8 cellular contexts compared by ENCODE assay signal in the genomic region with DNA sequence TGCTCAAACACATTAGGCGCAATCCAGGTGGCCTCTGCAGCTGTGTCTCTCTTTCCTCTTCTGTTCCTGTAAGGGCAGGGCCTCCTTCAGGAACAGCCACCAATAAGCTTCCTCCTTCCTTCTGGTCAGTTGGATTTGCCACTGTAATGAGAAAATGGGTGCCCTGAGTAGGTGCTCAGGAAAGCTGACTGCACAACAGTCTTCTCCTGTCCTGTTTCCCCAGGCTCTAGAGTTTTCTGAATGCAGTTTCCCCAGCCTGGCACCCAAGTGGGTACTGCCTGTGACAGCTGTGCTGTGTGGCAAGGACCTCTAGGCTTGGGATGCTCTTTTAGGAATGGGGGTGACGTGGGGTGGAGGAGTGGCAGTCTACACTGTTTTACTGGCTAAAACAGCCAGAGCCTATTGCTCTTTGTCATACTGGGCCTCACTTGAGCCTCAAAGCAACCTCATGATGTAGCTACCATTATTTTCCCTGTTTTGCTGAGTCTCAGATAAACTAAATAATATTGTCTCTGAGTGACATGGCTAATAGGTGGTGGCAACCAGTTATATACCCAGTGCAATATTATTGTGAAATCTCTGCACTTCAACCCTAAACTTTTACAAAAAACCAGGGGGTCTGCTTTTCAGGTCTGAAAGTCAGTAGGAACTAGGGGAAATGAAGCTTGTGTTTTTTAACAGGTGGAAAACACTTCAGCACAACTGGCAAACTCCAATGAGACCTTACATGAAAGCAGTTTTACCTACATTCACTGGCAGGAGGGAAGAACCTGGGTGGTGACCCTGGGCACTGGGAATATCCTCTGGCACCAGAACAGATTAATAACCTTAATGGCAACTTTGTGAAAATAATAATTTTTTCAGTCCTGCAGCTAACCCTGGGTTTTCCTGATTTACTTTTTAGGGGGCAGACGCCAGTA. TPM values are rescaled to one million over a fixed set of nuclear protein-coding genes. Genes with fewer than 3 reads are reported as not detected.
DNase-seq lines count a peak whose midpoint lies in the region; ATAC-seq and TF ChIP-seq lines count a peak whose summit lies in the region.

No MANE protein-coding gene starts in this region.

- TF ChIP-seq POLR2A in heart left ventricle (IDR thresholded peaks at IDR 0.05), result no peak
- TF ChIP-seq POLR2A in breast epithelium (IDR thresholded peaks at IDR 0.05), result no peak
- no peak for TF ChIP-seq POLR2A in transverse colon (IDR thresholded peaks at IDR 0.05)

- ATAC-seq in heart left ventricle, result no peak
- no peak for ATAC-seq in left ventricle myocardium superior
- peak in 1 of 2 donors; percentile 1 for ATAC-seq in lower lobe of right lung

- in situ Hi-C loops in transverse colon (cut with MboI; ENCODE audit: low pct_ligation_motif_present in 1 of 4, low pct_unique_long_range_greater_than_20kb in 1 of 4, low sequenced_read_pairs in 3 of 4), result no loop called here

- H3K4me3 ChIP-seq in heart left ventricle (peak overlapping the region; percentile 38 to 78 (median 65)), breast epithelium (peak overlapping the region; percentile 50 to 74 (median 65)), lower lobe of right lung (peak overlapping the region; percentile 55), transverse colon (peak overlapping the region in 3 of 4 donors; percentile 45 to 67 (median 56)), BE2C (ENCODE audit: low read depth, low read length) (no peak overlapping the region)

- no peak for TF ChIP-seq EP300 in transverse colon (IDR thresholded peaks at IDR 0.05; ENCODE audit: low read depth)

- TF ChIP-seq CTCF in heart left ventricle (IDR thresholded peaks at IDR 0.05) (no peak), breast epithelium (IDR thresholded peaks at IDR 0.05) (no peak), lower lobe of right lung (IDR thresholded peaks at IDR 0.05) (no peak), transverse colon (IDR thresholded peaks at IDR 0.05) (no peak), BE2C (IDR thresholded peaks at IDR 0.05; ENCODE audit: low read depth, low read length) (no peak)

- WGBS in heart left ventricle, 4 donors, result 76 to 85% (median 80%) methylated on average over 3 of the region's 3 CpGs
- WGBS in transverse colon (ENCODE audit: low coverage in 1 of 2), 2 donors, result 63 to 64% methylated on average over 2 to 3 of the region's 3 CpGs

- H3K27ac ChIP-seq in heart left ventricle, result peak overlapping the region; percentile 70 to 91 (median 85)
- peak overlapping the region; percentile 89 to 92 for H3K27ac ChIP-seq in breast epithelium
- H3K27ac ChIP-seq in lower lobe of right lung, result peak overlapping the region; percentile 85
- peak overlapping the region; percentile 85 to 89 (median 88) for H3K27ac ChIP-seq in transverse colon

- H3K27me3 ChIP-seq in heart left ventricle, result peaks cover 0 to 5% (median 0%) of the 10 kb centered on the region in 9 donors
- H3K27me3 ChIP-seq in breast epithelium, result no peaks in the 10 kb centered on the region
- H3K27me3 ChIP-seq in lower lobe of right lung (ENCODE audit: low read depth), result no peaks in the 10 kb centered on the region
- no peaks in the 10 kb centered on the region for H3K27me3 ChIP-seq in transverse colon
- peaks cover 38% of the 10 kb centered on the region for H3K27me3 ChIP-seq in BE2C

- H3K9me3 ChIP-seq in heart left ventricle (no peaks in the 10 kb centered on the region), breast epithelium (no peaks in the 10 kb centered on the region), lower lobe of right lung (no peaks in the 10 kb centered on the region), transverse colon (no peaks in the 10 kb centered on the region), BE2C (no peaks in the 10 kb centered on the region)

- peaks cover 0 to 21% (median 2%) of the 10 kb centered on the region in 12 donors for H3K4me1 ChIP-seq in heart left ventricle
- H3K4me1 ChIP-seq in breast epithelium, result peaks cover 0 to 3% of the 10 kb centered on the region in 2 donors
- H3K4me1 ChIP-seq in lower lobe of right lung, result peaks cover 34% of the 10 kb centered on the region
- H3K4me1 ChIP-seq in transverse colon, result peaks cover 0 to 59% (median 29%) of the 10 kb centered on the region in 4 donors
- H3K4me1 ChIP-seq in BE2C, result no peaks in the 10 kb centered on the region

- H3K36me3 ChIP-seq in heart left ventricle (no peaks in the 10 kb centered on the region), breast epithelium (no peaks in the 10 kb centered on the region), lower lobe of right lung (no peaks in the 10 kb centered on the region), transverse colon (no peaks in the 10 kb centered on the region), BE2C (no peaks in the 10 kb centered on the region)

- DNase-seq in heart left ventricle (no peak), left ventricle myocardium superior (no peak), breast epithelium (ENCODE audit: low spot score in 2 of 2) (no peak), lower lobe of right lung (no peak), transverse colon (peak; percentile 21), BE2C (no peak), 8988T (no peak), cerebellar nuclear complex (lab: John Stamatoyannopoulos, UW) (no peak)

- intact Hi-C loops in heart left ventricle (cut with DNase I), result loop anchor here in 5 of 10 donors (2.0 to 10.0 kb wide), 4 partner anchors 19 to 61 kb away; a partner anchor contains a TSS
- intact Hi-C loops in left ventricle myocardium superior (cut with micrococcal nuclease), result no loop called here
- intact Hi-C loops in breast epithelium (cut with DNase I; ENCODE audit: low total_unique reads), result no loop called here
- intact Hi-C loops in lower lobe of right lung (cut with DNase I), result no loop called here
- intact Hi-C loops in transverse colon (cut with DNase I; ENCODE audit: low total_unique reads), result no loop called here

RNA-seq across cellular contexts. Expression of a gene that starts 1.1 kb away (rescaled TPM):
- total RNA-seq in heart left ventricle (10 to 100 TPM in 3 of 9 donors, 1 to 10 TPM in 6; 1.8 to 33.6 (median 5.9) TPM), left ventricle myocardium superior (12.0 TPM), breast epithelium (10 to 100 TPM; 12.2 to 51.8 (median 16.1) TPM), lower lobe of right lung (30.1 TPM), transverse colon (10 to 100 TPM in 3 of 4 donors, under 1 TPM in 1; 0.80 to 32.9 (median 17.8) TPM)
- polyA plus RNA-seq in heart left ventricle, result 1 to 10 TPM; 8.4 to 9.0 TPM
- not detected for polyA plus RNA-seq in BE2C (2012; ENCODE audit: insufficient read depth, insufficient read length, low read depth)

RNA-seq across cellular contexts. Expression of a gene that starts 59.4 kb away (rescaled TPM):
- 1 to 10 TPM in 3 of 9 donors, under 1 TPM in 4, not detected in 2; 0.32 to 8.9 (median 0.97) TPM for total RNA-seq in heart left ventricle
- under 1 TPM; 0.69 to 0.80 TPM for polyA plus RNA-seq in heart left ventricle
- total RNA-seq in left ventricle myocardium superior, result 1.3 TPM
- total RNA-seq in breast epithelium, result 1 to 10 TPM in 2 of 3 donors, under 1 TPM in 1; 0.64 to 5.6 (median 1.3) TPM
- 12.1 TPM for total RNA-seq in lower lobe of right lung
- total RNA-seq in transverse colon, result 1 to 10 TPM; 1.8 to 5.2 (median 5.1) TPM
- polyA plus RNA-seq in BE2C (2012; ENCODE audit: insufficient read depth, insufficient read length, low read depth), result not detected
